ENCODE assay signal across 27 cellular contexts in the genomic region with DNA sequence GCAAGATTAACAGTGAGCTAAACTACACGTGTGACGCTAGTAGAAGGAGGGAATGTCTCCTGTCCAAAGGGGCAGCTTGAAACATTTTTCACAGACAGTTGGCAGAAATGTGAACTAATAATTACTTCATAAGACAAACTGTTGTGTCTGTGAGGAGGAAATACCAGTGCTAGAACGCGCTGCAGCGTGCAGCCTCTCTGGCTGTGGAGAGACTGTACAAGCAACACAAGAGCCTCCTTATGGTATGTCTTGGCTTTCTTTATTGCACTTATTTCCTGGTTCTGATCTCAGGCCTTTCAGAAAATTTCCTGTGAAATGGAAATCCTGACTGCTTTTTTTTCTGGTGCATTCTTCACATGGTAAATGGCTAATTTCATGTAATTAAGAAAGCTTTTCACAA. TPM values are rescaled to one million over a fixed set of nuclear protein-coding genes. Genes with fewer than 3 reads are reported as not detected.
A peak's percentile ranks its signal among the peaks of the same experiment; 100 is the strongest.
DNase-seq lines count a peak whose midpoint lies in the region; ATAC-seq and TF ChIP-seq lines count a peak whose summit lies in the region.
"Had no signal": no experiment of that assay in that cellular context is flagged by ENCODE, and none has a peak within 500 bp of the region (broad histone marks: within the 10 kb centered on the region; RNA-seq: fewer than 3 reads in every experiment).

No MANE protein-coding gene starts in this region.

- H3K4me3 Mint-ChIP-seq in brain, result no peak overlapping the region
- H3K4me3 Mint-ChIP-seq: activated CD4-positive, alpha-beta T cell treated with anti-CD3 and anti-CD28 coated beads for 36 hours; CD8-positive, alpha-beta T cell; immature natural killer cell had no signal

- TF ChIP-seq CTCF in brain (conservative IDR thresholded peaks at IDR 0.05) (no peak), foreskin keratinocyte (conservative IDR thresholded peaks at IDR 0.05) (peak; percentile 35), retinal pigment epithelial cell (conservative IDR thresholded peaks at IDR 0.05; ENCODE audit: low read depth, low read length) (no peak)

- ATAC-seq in foreskin keratinocyte (peak; percentile 60), GM18520 (IDR thresholded peaks at IDR 0.05; ENCODE audit: unreplicated experiment) (no peak), GM18502 (IDR thresholded peaks at IDR 0.05; ENCODE audit: poor library complexity, unreplicated experiment) (no peak)
- ATAC-seq: activated CD4-positive, alpha-beta T cell treated with anti-CD3 and anti-CD28 coated beads for 36 hours; CD8-positive, alpha-beta T cell had no signal

- peaks cover 12% of the 10 kb centered on the region for H3K36me3 Mint-ChIP-seq in brain
- H3K36me3 Mint-ChIP-seq: immature natural killer cell had no signal

- DNase-seq in HPDE6-E6E7 (ENCODE audit: extremely low spot score) (peak; percentile 38), foreskin keratinocyte (peak in 1 of 2 donors; percentile 33), retinal pigment epithelial cell (ENCODE audit: low read depth) (peak; percentile 11), NCI-H524 (lab: John Stamatoyannopoulos, UW) (no peak), DMS153 treated with DMSO at 0.1 percent for 48 hours (lab: John Stamatoyannopoulos, UW; ENCODE audit: unreplicated experiment) (no peak)
- DNase-seq: activated CD4-positive, alpha-beta T cell treated with anti-CD3 and anti-CD28 coated beads for 36 hours; activated naive CD4-positive, alpha-beta T cell treated with Interleukin-2 at 50 U/mL for 16 hours; activated T-cell treated with anti-CD3 and anti-CD28 coated beads, Interleukin-2, amount 50 U/mL, for 48 hours; amniotic stem cell; caudate nucleus; CD8-positive, alpha-beta T cell; dorsolateral prefrontal cortex; GDM1; hippocampal formation; immature natural killer cell; MG63; NCI-H1417 treated with DMSO at 0.1 percent for 48 hours; NCI-H2107; SJCRH30; stimulated activated CD8-positive, alpha-beta memory T cell treated with anti-CD3 and anti-CD28 coated beads, Interleukin-4, amount 100 ng/mL, for 48 hours; transverse colon had no signal

- H3K27ac Mint-ChIP-seq in brain, result peak overlapping the region in 4 of 5 experiments; percentile 11 to 73 (median 38)
- H3K27ac Mint-ChIP-seq: activated CD4-positive, alpha-beta T cell treated with anti-CD3 and anti-CD28 coated beads for 36 hours; CD8-positive, alpha-beta T cell; immature natural killer cell; progenitor cell of endocrine pancreas had no signal

- no peaks in the 10 kb centered on the region for H3K27me3 ChIP-seq in foreskin keratinocyte
- H3K27me3 ChIP-seq: dorsolateral prefrontal cortex, MG63, neutrophil, SJCRH30, transverse colon had no signal

- no peaks in the 10 kb centered on the region for H3K27me3 Mint-ChIP-seq in brain
- H3K27me3 Mint-ChIP-seq: activated CD4-positive, alpha-beta T cell treated with anti-CD3 and anti-CD28 coated beads for 36 hours; progenitor cell of endocrine pancreas had no signal

- H3K27ac ChIP-seq in foreskin keratinocyte, result no peak overlapping the region
- H3K27ac ChIP-seq: dorsolateral prefrontal cortex, neutrophil, SJCRH30, transverse colon had no signal

- H3K4me3 ChIP-seq in retinal pigment epithelial cell (ENCODE audit: low read length), result no peak overlapping the region
- H3K4me3 ChIP-seq: dorsolateral prefrontal cortex, lung, MG63, SJCRH30, transverse colon had no signal

- no peaks in the 10 kb centered on the region for H3K4me1 ChIP-seq in foreskin keratinocyte
- H3K4me1 ChIP-seq: SJCRH30 had no signal

- peaks cover 0 to 11% (median under 1%) of the 10 kb centered on the region in 5 experiments for H3K9me3 Mint-ChIP-seq in brain
- H3K9me3 Mint-ChIP-seq: CD8-positive, alpha-beta T cell; immature natural killer cell had no signal

- H3K4me1 Mint-ChIP-seq in brain, result peaks cover 11% of the 10 kb centered on the region
- H3K4me1 Mint-ChIP-seq: activated CD4-positive, alpha-beta T cell treated with anti-CD3 and anti-CD28 coated beads for 36 hours; immature natural killer cell had no signal

RNA-seq across cellular contexts. Expression of a gene that starts 25.3 kb away (rescaled TPM):
- polyA plus RNA-seq in brain (ENCODE audit: insufficient read depth, low read depth, low replicate concordance) (10.6 TPM), foreskin keratinocyte (2.3 and 2.4 TPM in 2 replicates)
- 3.2 TPM in 2 replicates for total RNA-seq in foreskin keratinocyte

Comparison
In these comparisons a context has a peak if more than half of its experiments do, and no peak if none do; other contexts are left out.
1. DNase-seq: peak in HPDE6-E6E7 (single experiment) and retinal pigment epithelial cell (single experiment); none in NCI-H524 (0 of 2) and DMS153 treated with DMSO at 0.1 percent for 48 hours (single experiment).